13 cellular contexts compared by ENCODE assay signal in genomic region chr12:128267651-128268347, GRCh38. TPM values are rescaled to one million over a fixed set of nuclear protein-coding genes. Genes with fewer than 3 reads are reported as not detected.
A peak's percentile ranks its signal among the peaks of the same experiment; 100 is the strongest.
DNase-seq lines count a peak whose midpoint lies in the region; ATAC-seq and TF ChIP-seq lines count a peak whose summit lies in the region.
"Had no signal": no experiment of that assay in that cellular context is flagged by ENCODE, and none has a peak within 500 bp of the region (broad histone marks: within the 10 kb centered on the region; RNA-seq: fewer than 3 reads in every experiment).

No MANE protein-coding gene starts in this region.

- H3K36me3 Mint-ChIP-seq in progenitor cell of endocrine pancreas (ENCODE audit: insufficient read depth) = no peaks in the 10 kb centered on the region
- peaks cover 0 to 5% (median 0%) of the 10 kb centered on the region in 3 donors for H3K36me3 Mint-ChIP-seq in naive thymus-derived CD8-positive, alpha-beta T cell

- 3% methylated on average over 36 of the region's 44 CpGs for WGBS in hepatocyte (ENCODE audit: low lambda C conversion rate, missing lambda C conversion rate)

- peak overlapping the region; percentile 47 for H3K27ac ChIP-seq in hepatocyte

- DNase-seq in ELF-1 (ENCODE audit: low read depth, low spot score) (peak; percentile 41), SK-N-DZ (ENCODE audit: low spot score) (peak; percentile 72), hepatocyte (ENCODE audit: low spot score) (peak; percentile 19), progenitor cell of endocrine pancreas (ENCODE audit: low spot score, unreplicated experiment) (no peak), DMS79 treated with DMSO at 0.1 percent for 48 hours (lab: John Stamatoyannopoulos, UW) (no peak)
- no peak for DNase-seq in naive thymus-derived CD8-positive, alpha-beta T cell
- DNase-seq: activated CD4-positive, alpha-beta T cell treated with anti-CD3 and anti-CD28 coated beads for 36 hours; activated T-cell treated with anti-CD3 and anti-CD28 coated beads, Interleukin-2, amount 50 U/mL, for 72 hours; KBM-7; NCI-H1694 had no signal

- H3K79me2 ChIP-seq in hepatocyte = peaks cover 19% of the 10 kb centered on the region

- peak; percentile 2 for TF ChIP-seq CTCF in hepatocyte (IDR thresholded peaks at IDR 0.05; ENCODE audit: poor library complexity)
- peak; percentile 16 for TF ChIP-seq CTCF in progenitor cell of endocrine pancreas (IDR thresholded peaks at IDR 0.05; ENCODE audit: unreplicated experiment)

- POLR2A ChIA-PET in naive thymus-derived CD8-positive, alpha-beta T cell (lab: Charles Lee) = no interaction called here

- no peaks in the 10 kb centered on the region for H3K4me1 ChIP-seq in hepatocyte (ENCODE audit: insufficient read depth)

- peaks cover 8% of the 10 kb centered on the region for H3K9me3 Mint-ChIP-seq in progenitor cell of endocrine pancreas (ENCODE audit: low read depth)
- H3K9me3 Mint-ChIP-seq in naive thymus-derived CD8-positive, alpha-beta T cell = peaks cover 0 to 32% (median 4%) of the 10 kb centered on the region in 9 donors

- H3K36me3 ChIP-seq in hepatocyte (replicated peaks; ENCODE audit: insufficient read depth, low read depth) = no peaks in the 10 kb centered on the region

- peak overlapping the region; percentile 76 for H3K4me2 ChIP-seq in hepatocyte

- H4K20me1 ChIP-seq in hepatocyte (ENCODE audit: insufficient read depth, poor library complexity, severe bottlenecking) = no peaks in the 10 kb centered on the region

- H3K4me3 Mint-ChIP-seq in progenitor cell of endocrine pancreas (ENCODE audit: low read depth) = peak overlapping the region; percentile 52
- H3K4me3 Mint-ChIP-seq in naive thymus-derived CD8-positive, alpha-beta T cell = no peak overlapping the region
- H3K4me3 Mint-ChIP-seq: activated CD4-positive, alpha-beta T cell treated with anti-CD3 and anti-CD28 coated beads for 36 hours; activated T-cell treated with anti-CD3 and anti-CD28 coated beads, Interleukin-2, amount 50 U/mL, for 72 hours had no signal

- no peaks in the 10 kb centered on the region for H3K9me3 ChIP-seq in hepatocyte (ENCODE audit: low read depth)

- H3K27ac Mint-ChIP-seq in progenitor cell of endocrine pancreas = no peak overlapping the region
- H3K27ac Mint-ChIP-seq in naive thymus-derived CD8-positive, alpha-beta T cell = no peak overlapping the region
- H3K27ac Mint-ChIP-seq: activated CD4-positive, alpha-beta T cell treated with anti-CD3 and anti-CD28 coated beads for 36 hours; activated T-cell treated with anti-CD3 and anti-CD28 coated beads, Interleukin-2, amount 50 U/mL, for 72 hours had no signal

- peak overlapping the region; percentile 51 for H3K4me3 ChIP-seq in hepatocyte

- peaks cover 49% of the 10 kb centered on the region for H3K27me3 Mint-ChIP-seq in progenitor cell of endocrine pancreas
- peaks cover 29 to 76% (median 47%) of the 10 kb centered on the region in 5 donors for H3K27me3 Mint-ChIP-seq in naive thymus-derived CD8-positive, alpha-beta T cell

- peak overlapping the region; percentile 35 for H2AFZ ChIP-seq in hepatocyte

- ATAC-seq in GM19035 (IDR thresholded peaks at IDR 0.05; ENCODE audit: unreplicated experiment) (no peak), GM21526 (IDR thresholded peaks at IDR 0.05; ENCODE audit: low FRiP score, unreplicated experiment) (no peak)
- ATAC-seq in naive thymus-derived CD8-positive, alpha-beta T cell = no peak
- ATAC-seq: activated CD4-positive, alpha-beta T cell treated with anti-CD3 and anti-CD28 coated beads for 36 hours; activated T-cell treated with anti-CD3 and anti-CD28 coated beads, Interleukin-2, amount 50 U/mL, for 72 hours had no signal

- H3K4me1 Mint-ChIP-seq in progenitor cell of endocrine pancreas (ENCODE audit: low read depth) = peaks cover 8% of the 10 kb centered on the region
- H3K4me1 Mint-ChIP-seq in naive thymus-derived CD8-positive, alpha-beta T cell = peaks cover 0 to 6% (median 0%) of the 10 kb centered on the region in 4 donors
- H3K4me1 Mint-ChIP-seq: activated CD4-positive, alpha-beta T cell treated with anti-CD3 and anti-CD28 coated beads for 36 hours had no signal

- H3K27me3 ChIP-seq in hepatocyte = peaks cover 57% of the 10 kb centered on the region

- H3K9me2 ChIP-seq in hepatocyte (replicated peaks; ENCODE audit: insufficient read depth) = no peaks in the 10 kb centered on the region

RNA-seq across cellular contexts. Expression of gene TMEM132C, which starts 0.8 kb away (rescaled TPM):
- polyA plus RNA-seq in SK-N-DZ (2014; cell fraction: cytosol; rRNA removed) = 13.1 and 16.2 TPM in 2 replicates
- 8.2 and 12.3 TPM in 2 replicates for polyA plus RNA-seq in SK-N-DZ (2014; cell fraction: nucleus; rRNA removed)
- total RNA-seq in hepatocyte = 9.3 and 10.6 TPM in 2 replicates
- polyA plus RNA-seq in hepatocyte = 15.5 and 16.5 TPM in 2 replicates
- 0.29 and 0.31 TPM in 2 replicates for total RNA-seq in progenitor cell of endocrine pancreas
- total RNA-seq in naive thymus-derived CD8-positive, alpha-beta T cell = not detected
- under 1 TPM in 1 of 3 donors, not detected in 2; 0.11 TPM for polyA plus RNA-seq in naive thymus-derived CD8-positive, alpha-beta T cell
- total RNA-seq: activated CD4-positive, alpha-beta T cell treated with anti-CD3 and anti-CD28 coated beads for 36 hours; activated T-cell treated with anti-CD3 and anti-CD28 coated beads, Interleukin-2, amount 50 U/mL, for 72 hours; Daoy had no signal

Comparison
In these comparisons a context has a peak if more than half of its experiments do, and no peak if none do; other contexts are left out.
1. DNase-seq: peak in ELF-1 (single experiment), SK-N-DZ (single experiment) and hepatocyte (single experiment); none in progenitor cell of endocrine pancreas (single experiment), naive thymus-derived CD8-positive, alpha-beta T cell (0 of 10) and DMS79 treated with DMSO at 0.1 percent for 48 hours (single experiment).